Comparison of ENCODE assay signal across 1 cellular context in genomic region chr11:44787070-44787469, GRCh38.
A peak's percentile ranks its signal among the peaks of the same experiment; 100 is the strongest.
TF ChIP-seq lines count a peak whose summit lies in the region.

No MANE protein-coding gene starts in this region.

TF ChIP-seq in K562, 482 proteins besides CTCF, POLR2A, EP300 and RAD21 (continued from another document):
- TF ChIP-seq CREB3L1 (IDR thresholded peaks at IDR 0.05; ENCODE audit: borderline replicate concordance, low read depth): no peak
- TF ChIP-seq ZC3H8 (IDR thresholded peaks at IDR 0.05): no peak
- no peak for TF ChIP-seq FOXP1 (CRISPR knock-in tag; IDR thresholded peaks at IDR 0.05)
- TF ChIP-seq PTBP1 (IDR thresholded peaks at IDR 0.05; ENCODE audit: low read depth, low read length): no peak
- no peak for TF ChIP-seq BMI1 (IDR thresholded peaks at IDR 0.05; ENCODE audit: low read length)
- TF ChIP-seq ILF3 (IDR thresholded peaks at IDR 0.05; ENCODE audit: borderline replicate concordance): no peak
- TF ChIP-seq HMG20A (CRISPR knock-in tag; conservative IDR thresholded peaks at IDR 0.05): no peak
- no peak for TF ChIP-seq MITF (IDR thresholded peaks at IDR 0.05)
- TF ChIP-seq BCOR (IDR thresholded peaks at IDR 0.05): peak; percentile 57
- 0 out of 4 replicates have a peak, but pooled peaks have one; percentile 18 to 37 for TF ChIP-seq KDM1A (IDR thresholded peaks at IDR 0.05)
- no peak for TF ChIP-seq GTF2A2 (tag; IDR thresholded peaks at IDR 0.05)
- TF ChIP-seq SMARCC2 (IDR thresholded peaks at IDR 0.05; ENCODE audit: low read depth): no peak
- no peak for TF ChIP-seq RNF2 (IDR thresholded peaks at IDR 0.05)
- no peak for TF ChIP-seq POU5F1 (IDR thresholded peaks at IDR 0.05; ENCODE audit: borderline replicate concordance, low read depth, low read length, partially characterized antibody)
- no peak for TF ChIP-seq SRSF3 (IDR thresholded peaks at IDR 0.05; ENCODE audit: insufficient read depth, low read length)
- TF ChIP-seq KLF6 (CRISPR knock-in tag; IDR thresholded peaks at IDR 0.05; ENCODE audit: borderline replicate concordance): no peak
- TF ChIP-seq ZHX1 (conservative IDR thresholded peaks at IDR 0.05; ENCODE audit: low read length): no peak
- no peak for TF ChIP-seq BDP1 (IDR thresholded peaks at IDR 0.05; ENCODE audit: insufficient read depth, insufficient read length)
- no peak for TF ChIP-seq ZBTB40 (IDR thresholded peaks at IDR 0.05)
- TF ChIP-seq ZBTB40 (CRISPR knock-in tag; IDR thresholded peaks at IDR 0.05): no peak
- TF ChIP-seq POLR3G (IDR thresholded peaks at IDR 0.05; ENCODE audit: extremely low read depth, insufficient read length, insufficient replicate concordance): no peak
- TF ChIP-seq RBM25 (IDR thresholded peaks at IDR 0.05; ENCODE audit: low read depth, low read length, severe bottlenecking): peak; percentile 94
- no peak for TF ChIP-seq CEBPZ (IDR thresholded peaks at IDR 0.05; ENCODE audit: borderline replicate concordance, low read depth, low read length)
- no peak for TF ChIP-seq POLR2B (IDR thresholded peaks at IDR 0.05; ENCODE audit: low read depth, partially characterized antibody)
- TF ChIP-seq SNIP1 (IDR thresholded peaks at IDR 0.05; ENCODE audit: low read depth): no peak
- TF ChIP-seq SETDB1 (IDR thresholded peaks at IDR 0.05; ENCODE audit: low read length): no peak
- no peak for TF ChIP-seq E2F4 (CRISPR knock-in tag; IDR thresholded peaks at IDR 0.05; ENCODE audit: low read depth)
- no peak for TF ChIP-seq CHD1 (IDR thresholded peaks at IDR 0.05; ENCODE audit: low read length)
- TF ChIP-seq ADNP (tag; IDR thresholded peaks at IDR 0.05): peak; percentile 42; the same call in 1 of the 2 replicates
